In genomic region chr6:106369739-106370138, GRCh38 we compare ENCODE assay signal across 20 cellular contexts. TPM values are rescaled to one million over a fixed set of nuclear protein-coding genes. Genes with fewer than 3 reads are reported as not detected.
DNase-seq lines count a peak whose midpoint lies in the region; ATAC-seq, FAIRE-seq and TF ChIP-seq lines count a peak whose summit lies in the region.
"Had no signal": no experiment of that assay in that cellular context is flagged by ENCODE, and none has a peak within 500 bp of the region (broad histone marks: within the 10 kb centered on the region; RNA-seq: fewer than 3 reads in every experiment).

No MANE protein-coding gene starts in this region.

- no peaks in the 10 kb centered on the region for H3K9me3 ChIP-seq in MM.1S (replicated peaks; ENCODE audit: insufficient read depth, low read length)
- no peaks in the 10 kb centered on the region for H3K9me3 ChIP-seq in RWPE2 (ENCODE audit: severe bottlenecking)
- no peaks in the 10 kb centered on the region for H3K9me3 ChIP-seq in keratinocyte (ENCODE audit: control insufficient read depth, low read depth, low read length)
- H3K9me3 ChIP-seq: BE2C, HAP-1 had no signal

- dilution Hi-C loops in keratinocyte (cut with MboI; ENCODE audit: extremely low pct_ligation_motif_present, low sequenced_read_pairs), result no loop called here

- no peaks in the 10 kb centered on the region for H3F3A ChIP-seq in MM.1S (ENCODE audit: insufficient read depth, low read length)

- H3K27ac ChIP-seq in MM.1S (ENCODE audit: low read length) (no peak overlapping the region), RWPE2 (ENCODE audit: poor library complexity, severe bottlenecking) (peak overlapping the region; percentile 91), keratinocyte (ENCODE audit: control insufficient read depth, insufficient read depth, low read length) (peak overlapping the region; percentile 84)
- H3K27ac ChIP-seq: C4-2B had no signal

- H4K20me1 ChIP-seq in MM.1S (ENCODE audit: insufficient read depth, low read length), result no peaks in the 10 kb centered on the region
- no peaks in the 10 kb centered on the region for H4K20me1 ChIP-seq in keratinocyte (ENCODE audit: control insufficient read depth, extremely low read depth, insufficient read depth, low read length)

- no peaks in the 10 kb centered on the region for H3K79me2 ChIP-seq in MM.1S (ENCODE audit: low read length)
- peaks cover 29% of the 10 kb centered on the region for H3K79me2 ChIP-seq in keratinocyte (ENCODE audit: control insufficient read depth, insufficient read depth, low read length)

- TF ChIP-seq CTCF in MM.1S (IDR thresholded peaks at IDR 0.05; ENCODE audit: low read length) (no peak), RWPE2 (IDR thresholded peaks at IDR 0.05; ENCODE audit: poor library complexity, severe bottlenecking) (no peak), bronchial epithelial cell (IDR thresholded peaks at IDR 0.05; ENCODE audit: insufficient read depth, low read length, severe bottlenecking) (no peak), keratinocyte (optimal IDR thresholded peaks at IDR 0.05 in 1 of 3, IDR thresholded peaks at IDR 0.05 in 1 of 3, conservative IDR thresholded peaks at IDR 0.05 in 1 of 3; ENCODE audit: extremely low read depth in 1 of 3, insufficient read depth in 2 of 3, low read length in 3 of 3) (no peak)

- H3K4me2 ChIP-seq in MM.1S (ENCODE audit: low read depth, low read length), result no peak overlapping the region
- H3K4me2 ChIP-seq in keratinocyte (ENCODE audit: control insufficient read depth, extremely low read depth, insufficient read depth, low read depth, low read length), result peak overlapping the region; percentile 73

- H3K9me2 ChIP-seq in MM.1S (replicated peaks; ENCODE audit: insufficient read depth, low read length), result no peaks in the 10 kb centered on the region

- no peak for ATAC-seq in RWPE2 (ENCODE audit: low read depth)
- ATAC-seq in HG02938 (IDR thresholded peaks at IDR 0.05; ENCODE audit: unreplicated experiment), result no peak
- ATAC-seq in HG02610 (IDR thresholded peaks at IDR 0.05; ENCODE audit: unreplicated experiment), result no peak
- ATAC-seq: HepG2 had no signal

- no peaks in the 10 kb centered on the region for H3K27me3 ChIP-seq in MM.1S (replicated peaks; ENCODE audit: insufficient read depth, low read length)
- no peaks in the 10 kb centered on the region for H3K27me3 ChIP-seq in RWPE2 (ENCODE audit: insufficient read depth, poor library complexity, severe bottlenecking)
- H3K27me3 ChIP-seq in bronchial epithelial cell (ENCODE audit: control insufficient read depth, insufficient read depth, low read length), result no peaks in the 10 kb centered on the region
- no peaks in the 10 kb centered on the region for H3K27me3 ChIP-seq in keratinocyte (ENCODE audit: control insufficient read depth, extremely low read depth, insufficient read depth, low read length)

- H2AFZ ChIP-seq in MM.1S (ENCODE audit: low read length), result no peak overlapping the region
- H2AFZ ChIP-seq in keratinocyte (ENCODE audit: control insufficient read depth, low read length), result no peak overlapping the region

- FAIRE-seq in bronchial epithelial cell (lab: Jason Lieb, UNC) (no peak), keratinocyte (lab: Jason Lieb, UNC) (peak; percentile 67)
- FAIRE-seq: A204.1, G401.6, GM19239, HepG2, HTR-8/SVneo had no signal

- no peaks in the 10 kb centered on the region for H3K9me1 ChIP-seq in keratinocyte (ENCODE audit: control insufficient read depth, extremely low read depth, insufficient read depth, low read length)

- H3K4me3 ChIP-seq in MM.1S (ENCODE audit: low read length) (no peak overlapping the region), RWPE2 (ENCODE audit: severe bottlenecking) (no peak overlapping the region), bronchial epithelial cell (ENCODE audit: low read depth, low read length) (no peak overlapping the region), keratinocyte (ENCODE audit: control insufficient read depth in 2 of 3, extremely low read depth in 1 of 3, insufficient read depth in 2 of 3, low read depth in 1 of 3, low read length in 3 of 3) (no peak overlapping the region)
- H3K4me3 ChIP-seq: HAP-1 had no signal

- H3K9ac ChIP-seq in MM.1S (ENCODE audit: low read length), result no peak overlapping the region
- H3K9ac ChIP-seq in keratinocyte (ENCODE audit: control insufficient read depth, extremely low read depth, insufficient read depth, low read length), result peak overlapping the region; percentile 31

- H3K4me1 ChIP-seq in MM.1S (ENCODE audit: low read length) (no peaks in the 10 kb centered on the region), RWPE2 (ENCODE audit: insufficient read depth, poor library complexity, severe bottlenecking) (peaks cover 44% of the 10 kb centered on the region), keratinocyte (ENCODE audit: control insufficient read depth, extremely low read depth, insufficient read depth, low read length) (peaks cover 55% of the 10 kb centered on the region)
- H3K4me1 ChIP-seq: BE2C, HAP-1 had no signal

- peak; percentile 45 for DNase-seq in MM.1S
- DNase-seq in RWPE2 (ENCODE audit: low spot score), result no peak
- DNase-seq in bronchial epithelial cell (ENCODE audit: low read depth), result peak; percentile 70
- DNase-seq in keratinocyte (ENCODE audit: low read depth, low spot score), result no peak
- DNase-seq in activated effector memory CD4-positive, alpha-beta T cell treated with Interleukin-2 at 50 U/mL for 16 hours, result no peak
- no peak for DNase-seq in dedifferentiated amniotic fluid mesenchymal stem cell (ENCODE audit: extremely low spot score)
- DNase-seq: BE2C; CD4-positive, alpha-beta memory T cell; DMS153; DMS79 treated with DMSO at 0.1 percent for 48 hours; EL had no signal

- H3K36me3 ChIP-seq in MM.1S (replicated peaks; ENCODE audit: insufficient read depth, low read length), result no peaks in the 10 kb centered on the region
- no peaks in the 10 kb centered on the region for H3K36me3 ChIP-seq in RWPE2 (ENCODE audit: low read depth)
- no peaks in the 10 kb centered on the region for H3K36me3 ChIP-seq in bronchial epithelial cell (ENCODE audit: control insufficient read depth, insufficient read depth, low read length)
- H3K36me3 ChIP-seq in keratinocyte (ENCODE audit: control insufficient read depth in 2 of 2, extremely low read depth in 1 of 2, insufficient read depth in 2 of 2, low read length in 2 of 2), result no peaks in the 10 kb centered on the region
- H3K36me3 ChIP-seq: BE2C, HAP-1 had no signal

RNA-seq across cellular contexts. Expression of gene CRYBG1, which starts 9.2 kb away (rescaled TPM):
- total RNA-seq in bronchial epithelial cell, result 45.0 and 73.2 TPM in 2 replicates
- polyA plus RNA-seq in keratinocyte, result 33.8 to 54.7 TPM (median 36.9 TPM) in 3 replicates
- 60.7 TPM for polyA plus RNA-seq in keratinocyte (2011; ENCODE audit: low read depth)
- 20.3 and 32.0 TPM in 2 replicates for polyA plus RNA-seq in keratinocyte (2011; cell fraction: cytosol; rRNA removed)
- polyA plus RNA-seq in keratinocyte (2011; cell fraction: nucleus; rRNA removed), result 51.0 and 57.2 TPM in 2 replicates
- 32.0 and 53.1 TPM in 2 replicates for polyA plus RNA-seq in keratinocyte (2012; ENCODE audit: low replicate concordance)
- polyA minus RNA-seq in keratinocyte, result 26.5 to 85.7 TPM (median 52.9 TPM) in 3 replicates
- polyA minus RNA-seq in keratinocyte (2011; cell fraction: cytosol; rRNA and poly(A)+ RNA removed), result 36.6 TPM
- 61.8 and 116 TPM in 2 replicates for polyA minus RNA-seq in keratinocyte (2011; cell fraction: nucleus; rRNA and poly(A)+ RNA removed)

RNA-seq across cellular contexts. Expression of gene ATG5, which starts 44.2 kb away (rescaled TPM):
- total RNA-seq in bronchial epithelial cell, result 56.6 and 76.0 TPM in 2 replicates
- 29.1 to 60.0 TPM (median 32.8 TPM) in 3 replicates for polyA plus RNA-seq in keratinocyte
- polyA plus RNA-seq in keratinocyte (2011; ENCODE audit: low read depth), result 151 TPM
- polyA plus RNA-seq in keratinocyte (2011; cell fraction: cytosol; rRNA removed), result 23.9 and 47.2 TPM in 2 replicates
- polyA plus RNA-seq in keratinocyte (2011; cell fraction: nucleus; rRNA removed), result 18.6 and 25.7 TPM in 2 replicates
- 27.0 and 31.8 TPM in 2 replicates for polyA plus RNA-seq in keratinocyte (2012; ENCODE audit: low replicate concordance)
- polyA minus RNA-seq in keratinocyte, result 5.3 to 41.9 TPM (median 20.7 TPM) in 3 replicates
- polyA minus RNA-seq in keratinocyte (2011; cell fraction: cytosol; rRNA and poly(A)+ RNA removed), result 18.2 TPM
- polyA minus RNA-seq in keratinocyte (2011; cell fraction: nucleus; rRNA and poly(A)+ RNA removed), result 18.5 and 41.2 TPM in 2 replicates

Comparison
In these comparisons a context has a peak if more than half of its experiments do, and no peak if none do; other contexts are left out.
1. DNase-seq: peak in MM.1S (single experiment) and bronchial epithelial cell (single experiment); none in RWPE2 (single experiment), keratinocyte (single experiment), activated effector memory CD4-positive, alpha-beta T cell treated with Interleukin-2 at 50 U/mL for 16 hours (single experiment) and dedifferentiated amniotic fluid mesenchymal stem cell (single experiment).